ENCODE assay signal across 1 cellular context in genomic region chr20:41617931-41618806, GRCh38.
TF ChIP-seq lines count a peak whose summit lies in the region.

Gene CHD6 (minus strand): TSS chr20:41618377. CDS start chr20:41551337, 67,040 bp downstream.

TF ChIP-seq in HepG2, 621 proteins besides CTCF, POLR2A, EP300 and RAD21 (continued from another document and continues in another):
- 0 out of 2 replicates have a peak, but pooled peaks have one; percentile 25 for TF ChIP-seq ATF5 (CRISPR knock-in tag; IDR thresholded peaks at IDR 0.05; ENCODE audit: low read depth)
- no peak for TF ChIP-seq GABPA (IDR thresholded peaks at IDR 0.05; ENCODE audit: low read depth, low read length)
- no peak for TF ChIP-seq GABPA (CRISPR knock-in tag; IDR thresholded peaks at IDR 0.05; ENCODE audit: low read depth)
- TF ChIP-seq RFXANK (CRISPR knock-in tag; IDR thresholded peaks at IDR 0.05), result no peak; the same call in 1 of the 2 replicates
- TF ChIP-seq ZNF234 (CRISPR knock-in tag; conservative IDR thresholded peaks at IDR 0.05), result no peak
- TF ChIP-seq HNRNPL (IDR thresholded peaks at IDR 0.05; ENCODE audit: low read depth, low read length), result no peak
- 0 out of 2 replicates have a peak, but pooled peaks have one; percentile 8 for TF ChIP-seq TMF1 (CRISPR knock-in tag; IDR thresholded peaks at IDR 0.05; ENCODE audit: low read depth)
- peak; percentile 85 for TF ChIP-seq RBFOX2 (IDR thresholded peaks at IDR 0.05; ENCODE audit: low read depth, low read length)
- no peak for TF ChIP-seq RBAK (CRISPR knock-in tag; IDR thresholded peaks at IDR 0.05)
- TF ChIP-seq TBP (CRISPR knock-in tag; IDR thresholded peaks at IDR 0.05), result no peak
- no peak for TF ChIP-seq TCF7L2 (IDR thresholded peaks at IDR 0.05; ENCODE audit: low read depth, low read length)
- peak; percentile 71; the same call in 1 of the 2 replicates for TF ChIP-seq ARID3A (IDR thresholded peaks at IDR 0.05; ENCODE audit: low read depth, low read length)
- 0 out of 2 replicates have a peak, but pooled peaks have one; percentile 45 for TF ChIP-seq CBFB (CRISPR knock-in tag; IDR thresholded peaks at IDR 0.05)
- peak; percentile 26 for TF ChIP-seq ZEB1 (IDR thresholded peaks at IDR 0.05; ENCODE audit: insufficient replicate concordance, low read depth)
- TF ChIP-seq TFAP4 (IDR thresholded peaks at IDR 0.05; ENCODE audit: borderline replicate concordance, low read depth), result no peak
- no peak for TF ChIP-seq ZNF770 (CRISPR knock-in tag; IDR thresholded peaks at IDR 0.05)
- no peak for TF ChIP-seq NFKBIZ (CRISPR knock-in tag; IDR thresholded peaks at IDR 0.05)
- TF ChIP-seq NONO (IDR thresholded peaks at IDR 0.05), result no peak
- TF ChIP-seq NONO (CRISPR knock-in tag; conservative IDR thresholded peaks at IDR 0.05), result no peak
- TF ChIP-seq MYC (CRISPR knock-in tag; IDR thresholded peaks at IDR 0.05; ENCODE audit: borderline replicate concordance), result no peak
- no peak for TF ChIP-seq ZNF496 (CRISPR knock-in tag; IDR thresholded peaks at IDR 0.05; ENCODE audit: insufficient replicate concordance)
- no peak for TF ChIP-seq SRSF1 (optimal IDR thresholded peaks at IDR 0.05; ENCODE audit: low read depth, low read length)
- TF ChIP-seq ZNF563 (CRISPR knock-in tag; IDR thresholded peaks at IDR 0.05), result no peak
- no peak for TF ChIP-seq NCOA1 (CRISPR knock-in tag; IDR thresholded peaks at IDR 0.05)
- peak; percentile 67 for TF ChIP-seq IKZF4 (CRISPR knock-in tag; IDR thresholded peaks at IDR 0.05; ENCODE audit: borderline replicate concordance, low read depth, not compliant biosample characterization)
- no peak for TF ChIP-seq SAFB2 (CRISPR knock-in tag; IDR thresholded peaks at IDR 0.05; ENCODE audit: borderline replicate concordance, low read depth)
- TF ChIP-seq ZNF224 (CRISPR knock-in tag; IDR thresholded peaks at IDR 0.05), result no peak
- TF ChIP-seq TEAD3 (CRISPR knock-in tag; optimal IDR thresholded peaks at IDR 0.05; ENCODE audit: borderline replicate concordance), result peak; percentile 59
- no peak for TF ChIP-seq BATF2 (CRISPR knock-in tag; IDR thresholded peaks at IDR 0.05)
- no peak for TF ChIP-seq PHB2 (IDR thresholded peaks at IDR 0.05; ENCODE audit: partially characterized antibody)
- TF ChIP-seq CEBPB (IDR thresholded peaks at IDR 0.05; ENCODE audit: borderline replicate concordance, low read depth, low read length), result no peak
- TF ChIP-seq ZNF569 (CRISPR knock-in tag; IDR thresholded peaks at IDR 0.05; ENCODE audit: borderline replicate concordance), result no peak
- no peak for TF ChIP-seq ZSCAN22 (CRISPR knock-in tag; IDR thresholded peaks at IDR 0.05)
- no peak for TF ChIP-seq REST (IDR thresholded peaks at IDR 0.05; ENCODE audit: borderline replicate concordance in 1 of 2, low read depth in 1 of 2, low read length in 2 of 2)
- TF ChIP-seq STAT5B (CRISPR knock-in tag; IDR thresholded peaks at IDR 0.05), result no peak
- TF ChIP-seq ZBTB4 (CRISPR knock-in tag; IDR thresholded peaks at IDR 0.05; ENCODE audit: borderline replicate concordance), result no peak
- TF ChIP-seq ZMAT3 (CRISPR knock-in tag; conservative IDR thresholded peaks at IDR 0.05), result peak; percentile 75; the same call in 1 of the 2 replicates
- no peak for TF ChIP-seq NCOA5 (CRISPR knock-in tag; IDR thresholded peaks at IDR 0.05)
- no peak for TF ChIP-seq MTF2 (CRISPR knock-in tag; IDR thresholded peaks at IDR 0.05; ENCODE audit: borderline replicate concordance)
- no peak for TF ChIP-seq CEBPZ (IDR thresholded peaks at IDR 0.05; ENCODE audit: low read length)
- TF ChIP-seq ZBTB7A (CRISPR knock-in tag; IDR thresholded peaks at IDR 0.05), result no peak
- TF ChIP-seq RFX1 (IDR thresholded peaks at IDR 0.05), result no peak
- TF ChIP-seq SP4 (CRISPR knock-in tag; IDR thresholded peaks at IDR 0.05), result peak; percentile 93
- no peak for TF ChIP-seq MTA3 (CRISPR knock-in tag; IDR thresholded peaks at IDR 0.05)
- no peak for TF ChIP-seq ZNF205 (CRISPR knock-in tag; IDR thresholded peaks at IDR 0.05)
- no peak for TF ChIP-seq SRSF4 (IDR thresholded peaks at IDR 0.05; ENCODE audit: low read depth, low read length, poor library complexity, severe bottlenecking)
- TF ChIP-seq ZBTB14 (CRISPR knock-in tag; IDR thresholded peaks at IDR 0.05), result peak; percentile 9; the same call in 1 of the 2 replicates
- peak; percentile 82 for TF ChIP-seq ZFY (CRISPR knock-in tag; IDR thresholded peaks at IDR 0.05)
